ENCODE assay signal across 14 cellular contexts in genomic region chr4:185192059-185192458, GRCh38. TPM values are rescaled to one million over a fixed set of nuclear protein-coding genes. Genes with fewer than 3 reads are reported as not detected.
A peak's percentile ranks its signal among the peaks of the same experiment; 100 is the strongest.
DNase-seq lines count a peak whose midpoint lies in the region; ATAC-seq and TF ChIP-seq lines count a peak whose summit lies in the region.
"Had no signal": no experiment of that assay in that cellular context is flagged by ENCODE, and none has a peak within 500 bp of the region (broad histone marks: within the 10 kb centered on the region; RNA-seq: fewer than 3 reads in every experiment).

No MANE protein-coding gene starts in this region.

- no peaks in the 10 kb centered on the region for H3K27me3 Mint-ChIP-seq in activated T-helper 17 cell treated with anti-CD3 and anti-CD28 coated beads, Interleukin-2, amount 50 U/mL, for 72 hours
- no peaks in the 10 kb centered on the region for H3K27me3 Mint-ChIP-seq in naive thymus-derived CD8-positive, alpha-beta T cell
- H3K27me3 Mint-ChIP-seq: stimulated activated naive CD8-positive, alpha-beta T cell treated with anti-CD3 and anti-CD28 coated beads, Interleukin-15, Interleukin-2, amounts not matched to agents 100 ng/mL and 50 ng/mL, for 24 hours had no signal

- peaks cover 42% of the 10 kb centered on the region for H3K4me1 Mint-ChIP-seq in activated T-helper 17 cell treated with anti-CD3 and anti-CD28 coated beads, Interleukin-2, amount 50 U/mL, for 72 hours
- H3K4me1 Mint-ChIP-seq in naive thymus-derived CD8-positive, alpha-beta T cell, result peaks cover 12 to 51% (median 39%) of the 10 kb centered on the region in 4 donors

- H3K27ac Mint-ChIP-seq in activated T-helper 17 cell treated with anti-CD3 and anti-CD28 coated beads, Interleukin-2, amount 50 U/mL, for 72 hours, result peak overlapping the region; percentile 54
- peak overlapping the region in 1 of 10 donors; percentile 41 for H3K27ac Mint-ChIP-seq in naive thymus-derived CD8-positive, alpha-beta T cell
- H3K27ac Mint-ChIP-seq: activated T-helper 2 cell treated with anti-CD3 and anti-CD28 coated beads, Interferon-gamma antibody, Interleukin-2, Interleukin-4, amounts not matched to agents 10 μg/mL and 5 μg/mL and 100 μg/mL, durations not matched to agents 14 hours and 24 hours and 36 hours; stimulated activated naive CD8-positive, alpha-beta T cell treated with anti-CD3 and anti-CD28 coated beads, Interleukin-15, Interleukin-2, amounts not matched to agents 100 ng/mL and 50 ng/mL, for 24 hours had no signal

- no peak overlapping the region for H3K4me3 ChIP-seq in foreskin fibroblast (ENCODE audit: low read depth in 1 of 2, low read length in 2 of 2)
- H3K4me3 ChIP-seq: PC-9 had no signal

- peaks cover 69% of the 10 kb centered on the region for H3K36me3 Mint-ChIP-seq in activated T-helper 17 cell treated with anti-CD3 and anti-CD28 coated beads, Interleukin-2, amount 50 U/mL, for 72 hours (ENCODE audit: low read depth)
- H3K36me3 Mint-ChIP-seq in naive thymus-derived CD8-positive, alpha-beta T cell, result peaks cover 5 to 53% (median 18%) of the 10 kb centered on the region in 3 donors

- no peak for TF ChIP-seq CTCF in foreskin fibroblast (IDR thresholded peaks at IDR 0.05; ENCODE audit: low read depth, low read length)

- H3K4me3 Mint-ChIP-seq in activated T-helper 17 cell treated with anti-CD3 and anti-CD28 coated beads, Interleukin-2, amount 50 U/mL, for 72 hours, result no peak overlapping the region
- H3K4me3 Mint-ChIP-seq in naive thymus-derived CD8-positive, alpha-beta T cell, result no peak overlapping the region
- H3K4me3 Mint-ChIP-seq: stimulated activated naive CD8-positive, alpha-beta T cell treated with anti-CD3 and anti-CD28 coated beads, Interleukin-15, Interleukin-2, amounts not matched to agents 100 ng/mL and 50 ng/mL, for 24 hours had no signal

- peak; percentile 84 for ATAC-seq in GM18907 (IDR thresholded peaks at IDR 0.05; ENCODE audit: unreplicated experiment)
- ATAC-seq in GM21528 (IDR thresholded peaks at IDR 0.05; ENCODE audit: low FRiP score, unreplicated experiment), result peak; percentile 75
- peak; percentile 81 for ATAC-seq in HG03095 (IDR thresholded peaks at IDR 0.05; ENCODE audit: unreplicated experiment)
- ATAC-seq in activated T-helper 17 cell treated with anti-CD3 and anti-CD28 coated beads, Interleukin-2, amount 50 U/mL, for 72 hours (replicated peaks), result no peak
- no peak for ATAC-seq in naive thymus-derived CD8-positive, alpha-beta T cell

- POLR2A ChIA-PET in naive thymus-derived CD8-positive, alpha-beta T cell (lab: Charles Lee), result no interaction called here

- H3K9me3 Mint-ChIP-seq in activated T-helper 17 cell treated with anti-CD3 and anti-CD28 coated beads, Interleukin-2, amount 50 U/mL, for 72 hours, result no peaks in the 10 kb centered on the region
- H3K9me3 Mint-ChIP-seq in naive thymus-derived CD8-positive, alpha-beta T cell, result no peaks in the 10 kb centered on the region
- H3K9me3 Mint-ChIP-seq: activated T-helper 2 cell treated with anti-CD3 and anti-CD28 coated beads, Interferon-gamma antibody, Interleukin-2, Interleukin-4, amounts not matched to agents 10 μg/mL and 5 μg/mL and 100 μg/mL, durations not matched to agents 14 hours and 24 hours and 36 hours; stimulated activated naive CD8-positive, alpha-beta T cell treated with anti-CD3 and anti-CD28 coated beads, Interleukin-15, Interleukin-2, amounts not matched to agents 100 ng/mL and 50 ng/mL, for 24 hours had no signal

- no peak for DNase-seq in stimulated activated CD8-positive, alpha-beta memory T cell treated with anti-CD3 and anti-CD28 coated beads, Interleukin-4, amount 100 ng/mL, for 48 hours
- no peak for DNase-seq in naive thymus-derived CD8-positive, alpha-beta T cell
- no peak for DNase-seq in retina
- no peak for DNase-seq in foreskin fibroblast
- DNase-seq: Calu3, islet precursor cell, NCI-H1417 treated with DMSO at 0.1 percent for 48 hours, PC-9 had no signal

RNA-seq across cellular contexts. Expression of gene CFAP97, which starts 11.7 kb away (rescaled TPM):
- total RNA-seq in activated T-helper 17 cell treated with anti-CD3 and anti-CD28 coated beads, Interleukin-2, amount 50 U/mL, for 72 hours, result 10 to 100 TPM; 33.7 to 37.0 TPM
- total RNA-seq in naive thymus-derived CD8-positive, alpha-beta T cell, result 10 to 100 TPM; 37.2 to 38.3 TPM
- polyA plus RNA-seq in naive thymus-derived CD8-positive, alpha-beta T cell, result 10 to 100 TPM; 65.1 to 73.0 (median 71.0) TPM

RNA-seq across cellular contexts. Expression of gene SNX25, which starts 17.3 kb away (rescaled TPM):
- 10 to 100 TPM; 28.2 to 31.2 TPM for total RNA-seq in activated T-helper 17 cell treated with anti-CD3 and anti-CD28 coated beads, Interleukin-2, amount 50 U/mL, for 72 hours
- 10 to 100 TPM; 14.6 to 16.6 TPM for total RNA-seq in naive thymus-derived CD8-positive, alpha-beta T cell
- polyA plus RNA-seq in naive thymus-derived CD8-positive, alpha-beta T cell, result 1 to 10 TPM; 4.2 to 7.6 (median 4.6) TPM

RNA-seq across cellular contexts. Expression of gene SLC25A4, which starts 49.0 kb away (rescaled TPM):
- total RNA-seq in activated T-helper 17 cell treated with anti-CD3 and anti-CD28 coated beads, Interleukin-2, amount 50 U/mL, for 72 hours, result 10 to 100 TPM in 1 of 2 donors, 1 to 10 TPM in 1; 6.2 to 11.5 TPM
- 10 to 100 TPM; 11.7 to 13.2 TPM for total RNA-seq in naive thymus-derived CD8-positive, alpha-beta T cell
- polyA plus RNA-seq in naive thymus-derived CD8-positive, alpha-beta T cell, result 10 to 100 TPM; 11.8 to 15.8 (median 13.7) TPM

Comparison
In these comparisons a context has a peak if more than half of its experiments do, and no peak if none do; other contexts are left out.
1. ATAC-seq: peak in GM18907 (single experiment), GM21528 (single experiment) and HG03095 (single experiment); none in activated T-helper 17 cell treated with anti-CD3 and anti-CD28 coated beads, Interleukin-2, amount 50 U/mL, for 72 hours (single experiment) and naive thymus-derived CD8-positive, alpha-beta T cell (0 of 2).